Comparison of ENCODE assay signal across 6 cellular contexts in the genomic region with DNA sequence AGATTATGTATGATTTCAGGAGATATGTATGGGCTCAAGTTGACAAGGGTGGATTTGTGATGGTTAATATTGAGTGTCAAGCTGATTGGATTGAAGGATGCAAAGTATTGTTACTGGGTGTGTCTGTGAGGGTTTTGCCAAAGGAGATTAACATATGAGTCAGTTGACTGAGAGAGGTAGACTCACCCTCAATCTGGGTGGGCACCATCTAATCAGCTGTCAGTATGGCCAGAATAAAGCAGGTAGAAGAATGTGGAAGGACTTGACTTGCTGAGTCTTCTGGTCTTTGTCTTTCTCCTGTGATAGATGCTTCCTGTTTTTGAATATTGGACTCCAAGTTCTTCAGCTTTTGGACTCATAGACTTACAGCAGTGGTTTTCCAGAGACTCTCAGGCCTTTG.
"Had no signal": no experiment of that assay in that cellular context is flagged by ENCODE, and none has a peak within 500 bp of the region (broad histone marks: within the 10 kb centered on the region; RNA-seq: fewer than 3 reads in every experiment).

No MANE protein-coding gene starts in this region.

- DNase-seq: H9, HCEC 1CT had no signal

- H3K4me1 Mint-ChIP-seq: GM23338, IgD-negative memory B cell had no signal

- H3K4me2 ChIP-seq: GM23338 had no signal

- H3K27ac ChIP-seq: HL-60 had no signal

- ATAC-seq: GM23338, HepG2 had no signal

- H3K4me3 ChIP-seq: GM23338 had no signal

- H3K4me3 Mint-ChIP-seq: GM23338, H9, IgD-negative memory B cell had no signal

- H3K36me3 Mint-ChIP-seq: IgD-negative memory B cell had no signal

- H3K27me3 Mint-ChIP-seq: IgD-negative memory B cell had no signal

- H3K27ac Mint-ChIP-seq: GM23338, H9, IgD-negative memory B cell had no signal

- H2AFZ ChIP-seq: GM23338 had no signal
